In the genomic region with DNA sequence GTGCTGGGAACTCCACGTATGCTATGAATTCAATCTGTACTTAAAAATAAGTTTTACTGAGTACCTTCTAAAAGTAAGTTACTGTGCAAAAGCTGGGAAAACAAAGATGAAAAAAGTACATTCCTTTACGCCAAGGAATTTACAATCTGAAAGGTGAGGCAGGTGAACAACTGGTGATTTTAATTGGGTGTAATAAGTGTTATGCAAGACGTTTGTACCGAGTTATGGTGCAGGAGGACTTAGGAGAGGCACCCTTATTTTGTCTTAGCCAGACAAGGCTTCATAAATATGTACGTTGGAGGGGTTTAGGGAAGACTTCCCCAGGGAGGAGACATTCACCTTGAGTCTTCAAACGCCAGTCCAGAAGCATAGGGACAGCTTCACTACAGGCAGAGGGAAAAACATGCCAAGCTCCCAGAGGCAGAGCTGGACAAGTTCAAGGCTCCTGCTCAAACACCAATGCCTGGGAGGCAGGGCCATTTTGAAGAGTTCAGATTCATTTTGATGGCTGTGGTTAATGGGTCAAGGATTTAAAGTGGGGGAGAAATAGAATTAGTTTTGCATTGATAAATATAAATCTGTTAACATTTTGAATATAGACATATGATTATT, we compare ENCODE assay signal across 35 cellular contexts. TPM values are rescaled to one million over a fixed set of nuclear protein-coding genes. Genes with fewer than 3 reads are reported as not detected.
"Had no signal": no experiment of that assay in that cellular context is flagged by ENCODE, and none has a peak within 500 bp of the region (broad histone marks: within the 10 kb centered on the region; RNA-seq: fewer than 3 reads in every experiment).

No MANE protein-coding gene starts in this region.

- H3K36me3 ChIP-seq: brain microvascular endothelial cell, Peyer's patch, SJSA1 had no signal

- H3K9ac ChIP-seq: KMS-11, SK-N-SH had no signal

- H3K4me3 Mint-ChIP-seq: activated B cell treated with CpG ODN at 0.5 μM for 24 hours; activated CD4-positive, alpha-beta memory T cell treated with anti-CD3 and anti-CD28 coated beads for 36 hours; activated CD8-positive, alpha-beta memory T cell treated with anti-CD3 and anti-CD28 coated beads, Interleukin-2, amount 10 ng/mL, durations not matched to agents 7 days and 5 days; activated naive CD4-positive, alpha-beta T cell treated with anti-CD3 and anti-CD28 coated beads, Interleukin-2, amount 10 ng/mL, durations not matched to agents 7 days and 5 days; activated naive CD8-positive, alpha-beta T cell; activated naive CD8-positive, alpha-beta T cell treated with anti-CD3 and anti-CD28 coated beads, Interleukin-2, amount 50 U/mL, for 24 hours; T-helper 17 cell had no signal

- H3K4me3 ChIP-seq: Peyer's patch, SJSA1 had no signal

- H3K36me3 Mint-ChIP-seq: activated naive CD4-positive, alpha-beta T cell treated with anti-CD3 and anti-CD28 coated beads, Interleukin-2, amount 10 ng/mL, durations not matched to agents 7 days and 5 days had no signal

- DNase-seq: activated B cell treated with CpG ODN at 0.5 μM for 24 hours; activated CD4-positive, alpha-beta memory T cell treated with anti-CD3 and anti-CD28 coated beads for 36 hours; activated CD4-positive, alpha-beta T cell treated with anti-CD3 and anti-CD28 coated beads for 4 hours; activated CD4-positive, alpha-beta T cell treated with anti-CD3 and anti-CD28 coated beads, Interleukin-2, amount 50 U/mL, for 1 hour; activated CD4-positive, CD25-positive, alpha-beta regulatory T cell treated with anti-CD3 and anti-CD28 coated beads, Interleukin-2, amount 50 U/mL, for 72 hours; activated CD8-positive, alpha-beta memory T cell treated with anti-CD3 and anti-CD28 coated beads for 24 hours; activated CD8-positive, alpha-beta memory T cell treated with anti-CD3 and anti-CD28 coated beads, Interleukin-2, amount 10 ng/mL, durations not matched to agents 7 days and 5 days; activated CD8-positive, alpha-beta memory T cell treated with anti-CD3 and anti-CD28 coated beads, Interleukin-2, amount 50 U/mL, for 48 hours; activated effector memory CD4-positive, alpha-beta T cell treated with Interleukin-2 at 50 U/mL for 16 hours; activated naive CD4-positive, alpha-beta T cell treated with anti-CD3 and anti-CD28 coated beads, Interleukin-2, amount 10 ng/mL, durations not matched to agents 7 days and 5 days; activated naive CD8-positive, alpha-beta T cell treated with anti-CD3 and anti-CD28 coated beads, Interleukin-2, amount 50 U/mL, for 24 hours; activated T-cell treated with anti-CD3 and anti-CD28 coated beads, Interleukin-2, amount 50 U/mL, for 48 hours; anterior cingulate cortex; brain microvascular endothelial cell; central memory CD4-positive, alpha-beta T cell; MM.1S; NCI-H1092; NCI-H1436 treated with DMSO at 0.1 percent for 48 hours; NCI-H187; NCI-H2029 treated with DMSO at 0.1 percent for 48 hours; NCI-H2107; NCI-H2171; NCI-H510A treated with DMSO at 0.1 percent for 48 hours; NCI-H526 treated with DMSO at 0.1 percent for 48 hours; NCI-H82; Peyer's patch; RPMI8226; SHP77 treated with DMSO at 0.1 percent for 48 hours; SK-N-SH; T-helper 17 cell; T-helper 9 cell had no signal

- ATAC-seq: activated CD8-positive, alpha-beta memory T cell treated with anti-CD3 and anti-CD28 coated beads, Interleukin-2, amount 10 ng/mL, durations not matched to agents 7 days and 5 days; activated naive CD8-positive, alpha-beta T cell treated with anti-CD3 and anti-CD28 coated beads, Interleukin-2, amount 50 U/mL, for 24 hours; T-helper 17 cell had no signal

- H3K27me3 Mint-ChIP-seq: activated naive CD4-positive, alpha-beta T cell treated with anti-CD3 and anti-CD28 coated beads, Interleukin-2, amount 10 ng/mL, durations not matched to agents 7 days and 5 days had no signal

- H3K9me3 ChIP-seq: Peyer's patch, SK-N-SH had no signal

- H3K27ac Mint-ChIP-seq: activated B cell treated with CpG ODN at 0.5 μM for 24 hours; activated CD4-positive, alpha-beta memory T cell treated with anti-CD3 and anti-CD28 coated beads for 36 hours; activated CD8-positive, alpha-beta memory T cell treated with anti-CD3 and anti-CD28 coated beads, Interleukin-2, amount 10 ng/mL, durations not matched to agents 7 days and 5 days; activated naive CD4-positive, alpha-beta T cell treated with anti-CD3 and anti-CD28 coated beads, Interleukin-2, amount 10 ng/mL, durations not matched to agents 7 days and 5 days; activated naive CD8-positive, alpha-beta T cell; activated naive CD8-positive, alpha-beta T cell treated with anti-CD3 and anti-CD28 coated beads, Interleukin-2, amount 50 U/mL, for 24 hours; T-helper 17 cell had no signal

- H3K27me3 ChIP-seq: brain microvascular endothelial cell, Peyer's patch, SJSA1 had no signal

- H3K27ac ChIP-seq: brain microvascular endothelial cell, KMS-11, SJSA1, VCaP had no signal

RNA-seq across cellular contexts. Expression of gene EDN1, which starts 13.7 kb away (rescaled TPM):
- total RNA-seq: activated CD4-positive, alpha-beta memory T cell treated with anti-CD3 and anti-CD28 coated beads for 36 hours; activated CD8-positive, alpha-beta memory T cell treated with anti-CD3 and anti-CD28 coated beads, Interleukin-2, amount 10 ng/mL, durations not matched to agents 7 days and 5 days had no signal
